In genomic region chr7:158419238-158419785, GRCh38 we compare ENCODE assay signal across 21 cellular contexts.
DNase-seq lines count a peak whose midpoint lies in the region; ATAC-seq and TF ChIP-seq lines count a peak whose summit lies in the region.
"Had no signal": no experiment of that assay in that cellular context is flagged by ENCODE, and none has a peak within 500 bp of the region (broad histone marks: within the 10 kb centered on the region; RNA-seq: fewer than 3 reads in every experiment).

No MANE protein-coding gene starts in this region.

- CTCF ChIA-PET in PC-3 (lab: Charles Lee), result no interaction called here

- H3K27me3 Mint-ChIP-seq in chondrocyte (ENCODE audit: low read depth) (no peaks in the 10 kb centered on the region), neural progenitor cell (ENCODE audit: insufficient read depth, low read depth) (peaks cover 8% of the 10 kb centered on the region)
- H3K27me3 Mint-ChIP-seq: B cell; CD4-positive, CD25-positive, alpha-beta regulatory T cell had no signal

- H3K9me2 ChIP-seq in PC-3 (replicated peaks; ENCODE audit: low read length), result no peaks in the 10 kb centered on the region

- DNase-seq in PC-3 (no peak), chondrocyte (ENCODE audit: low spot score) (peak; percentile 52), mesenteric fat pad (ENCODE audit: low spot score) (peak; percentile 51), posterior vena cava (ENCODE audit: low spot score) (peak; percentile 66), neural progenitor cell (ENCODE audit: low spot score) (no peak), ureter (ENCODE audit: low spot score) (no peak)
- DNase-seq: Caco-2; CD4-positive, CD25-positive, alpha-beta regulatory T cell; CD8-positive, alpha-beta T cell; DMS153; DND-41; GDM1; GM23248; H7; HCEC 1CT had no signal

- H3K4me3 ChIP-seq in PC-3 (ENCODE audit: low read length), result no peak overlapping the region
- H3K4me3 ChIP-seq in neural progenitor cell, result no peak overlapping the region
- H3K4me3 ChIP-seq: BLaER1, GM12878, GM23248 had no signal

- H3K9me3 ChIP-seq in PC-3 (ENCODE audit: low read length) (no peaks in the 10 kb centered on the region), neural progenitor cell (ENCODE audit: low read depth) (no peaks in the 10 kb centered on the region)
- H3K9me3 ChIP-seq: Caco-2 had no signal

- H3K9ac ChIP-seq in PC-3 (ENCODE audit: low read length) (no peak overlapping the region), neural progenitor cell (no peak overlapping the region)
- H3K9ac ChIP-seq: BLaER1, GM23248 had no signal

- H3K79me2 ChIP-seq in PC-3 (ENCODE audit: low read length) (no peaks in the 10 kb centered on the region), neural progenitor cell (ENCODE audit: low read depth) (no peaks in the 10 kb centered on the region)

- no peak overlapping the region for H3K4me3 Mint-ChIP-seq in chondrocyte (ENCODE audit: unreplicated experiment)
- no peak overlapping the region for H3K4me3 Mint-ChIP-seq in neural progenitor cell
- H3K4me3 Mint-ChIP-seq: B cell; CD4-positive, CD25-positive, alpha-beta regulatory T cell; CD8-positive, alpha-beta T cell had no signal

- no peaks in the 10 kb centered on the region for H4K20me1 ChIP-seq in PC-3 (ENCODE audit: low read length)
- H4K20me1 ChIP-seq in neural progenitor cell (ENCODE audit: low read depth), result no peaks in the 10 kb centered on the region
- H4K20me1 ChIP-seq: BLaER1 had no signal

- H3K36me3 Mint-ChIP-seq in chondrocyte (ENCODE audit: low read depth) (no peaks in the 10 kb centered on the region), neural progenitor cell (no peaks in the 10 kb centered on the region)
- H3K36me3 Mint-ChIP-seq: CD4-positive, CD25-positive, alpha-beta regulatory T cell; CD8-positive, alpha-beta T cell had no signal

- H3K27ac ChIP-seq in PC-3 (ENCODE audit: low read length) (no peak overlapping the region), neural progenitor cell (no peak overlapping the region)
- H3K27ac ChIP-seq: BLaER1, C4-2B, GM23248 had no signal

- POLR2A ChIA-PET in PC-3 (lab: Charles Lee; ENCODE audit: unreplicated experiment), result interaction anchor here (0.6 kb wide), 1 partner anchor 39 kb away, joined by 5 read pairs; no protein-coding TSS in a partner anchor

- no peak overlapping the region for H3K4me2 ChIP-seq in PC-3 (ENCODE audit: low read length)
- H3K4me2 ChIP-seq in neural progenitor cell, result no peak overlapping the region
- H3K4me2 ChIP-seq: BLaER1 had no signal

- H2AFZ ChIP-seq in PC-3 (ENCODE audit: low read length) (no peak overlapping the region), neural progenitor cell (replicated peaks) (no peak overlapping the region)
- H2AFZ ChIP-seq: GM23248 had no signal

- peaks cover 7% of the 10 kb centered on the region for H3K9me3 Mint-ChIP-seq in chondrocyte (ENCODE audit: low read depth)
- H3K9me3 Mint-ChIP-seq in neural progenitor cell, result peaks cover 10% of the 10 kb centered on the region

- H3K4me1 Mint-ChIP-seq in chondrocyte (ENCODE audit: low read depth) (no peaks in the 10 kb centered on the region), neural progenitor cell (no peaks in the 10 kb centered on the region)
- H3K4me1 Mint-ChIP-seq: B cell; CD4-positive, CD25-positive, alpha-beta regulatory T cell had no signal

- no peaks in the 10 kb centered on the region for H3K4me1 ChIP-seq in PC-3 (ENCODE audit: insufficient read depth, low read length)
- peaks cover 10% of the 10 kb centered on the region for H3K4me1 ChIP-seq in neural progenitor cell
- H3K4me1 ChIP-seq: Caco-2 had no signal

- peak; percentile 37; the same call in 1 of the 2 replicates for ATAC-seq in PC-3
- ATAC-seq in HG03565 (IDR thresholded peaks at IDR 0.05; ENCODE audit: unreplicated experiment), result no peak
- no peak for ATAC-seq in HG02885 (IDR thresholded peaks at IDR 0.05; ENCODE audit: poor library complexity, unreplicated experiment)
- ATAC-seq: CD8-positive, alpha-beta T cell; GM12878 had no signal

- H3K27me3 ChIP-seq in PC-3 (ENCODE audit: low read length), result peaks cover 46% of the 10 kb centered on the region
- no peaks in the 10 kb centered on the region for H3K27me3 ChIP-seq in neural progenitor cell
- H3K27me3 ChIP-seq: BLaER1 had no signal

- BruUV-seq in PC-3 (replicated peaks; lab: Mats Ljungman, UMichigan), result no TSS peak

- H3K27ac Mint-ChIP-seq in chondrocyte (ENCODE audit: unreplicated experiment) (no peak overlapping the region), neural progenitor cell (no peak overlapping the region)
- H3K27ac Mint-ChIP-seq: B cell; CD4-positive, CD25-positive, alpha-beta regulatory T cell; CD8-positive, alpha-beta T cell had no signal

- intact Hi-C loops in PC-3 (cut with micrococcal nuclease) (no loop called here), posterior vena cava (cut with DNase I) (no loop called here)

- H3K36me3 ChIP-seq in PC-3 (ENCODE audit: low read depth, low read length) (no peaks in the 10 kb centered on the region), neural progenitor cell (no peaks in the 10 kb centered on the region)
- H3K36me3 ChIP-seq: BLaER1 had no signal

- no peaks in the 10 kb centered on the region for H3F3A ChIP-seq in PC-3 (ENCODE audit: low read length, unreplicated experiment)
- peaks cover 12% of the 10 kb centered on the region for H3F3A ChIP-seq in neural progenitor cell (ENCODE audit: low read depth)

- TF ChIP-seq CTCF in PC-3 (conservative IDR thresholded peaks at IDR 0.05; ENCODE audit: low read depth, low read length) (no peak), chondrocyte (IDR thresholded peaks at IDR 0.05) (no peak), neural progenitor cell (IDR thresholded peaks at IDR 0.05) (no peak)

Comparison
In these comparisons a context has a peak if more than half of its experiments do, and no peak if none do; other contexts are left out.
1. DNase-seq: peak in chondrocyte (single experiment), mesenteric fat pad (single experiment) and posterior vena cava (single experiment); none in PC-3 (single experiment), neural progenitor cell (single experiment) and ureter (single experiment).